19 cellular contexts compared by ENCODE assay signal in genomic region chr1:234265861-234266260, GRCh38.
"Had no signal": no experiment of that assay in that cellular context is flagged by ENCODE, and none has a peak within 500 bp of the region (broad histone marks: within the 10 kb centered on the region; RNA-seq: fewer than 3 reads in every experiment).

No MANE protein-coding gene starts in this region.

- H3K4me3 Mint-ChIP-seq: activated CD4-positive, alpha-beta memory T cell treated with anti-CD3 and anti-CD28 coated beads for 36 hours; activated CD4-positive, alpha-beta T cell treated with anti-CD3 and anti-CD28 coated beads for 36 hours; activated CD8-positive, alpha-beta memory T cell treated with anti-CD3 and anti-CD28 coated beads, Interleukin-2, amount 10 ng/mL, durations not matched to agents 7 days and 5 days; activated naive CD8-positive, alpha-beta T cell treated with anti-CD3 and anti-CD28 coated beads, Interleukin-2, amount 10 ng/mL, durations not matched to agents 7 days and 5 days; effector memory CD8-positive, alpha-beta T cell; naive thymus-derived CD4-positive, alpha-beta T cell had no signal

- ATAC-seq: activated CD4-positive, alpha-beta T cell treated with anti-CD3 and anti-CD28 coated beads for 36 hours; activated CD8-positive, alpha-beta memory T cell treated with anti-CD3 and anti-CD28 coated beads, Interleukin-2, amount 10 ng/mL, durations not matched to agents 7 days and 5 days; effector memory CD8-positive, alpha-beta T cell; foreskin keratinocyte; left cardiac atrium; naive thymus-derived CD4-positive, alpha-beta T cell; pancreas had no signal

- H3K27me3 ChIP-seq: cardiac muscle cell, foreskin keratinocyte, neutrophil, pancreas had no signal

- DNase-seq: activated CD4-positive, alpha-beta memory T cell treated with anti-CD3 and anti-CD28 coated beads for 36 hours; activated CD4-positive, alpha-beta T cell treated with anti-CD3 and anti-CD28 coated beads for 36 hours; activated CD8-positive, alpha-beta memory T cell treated with anti-CD3 and anti-CD28 coated beads, Interleukin-2, amount 10 ng/mL, durations not matched to agents 7 days and 5 days; activated naive CD8-positive, alpha-beta T cell treated with anti-CD3 and anti-CD28 coated beads, Interleukin-2, amount 10 ng/mL, durations not matched to agents 7 days and 5 days; amygdala; dermis blood vessel endothelial cell; effector memory CD8-positive, alpha-beta T cell; foreskin keratinocyte; hippocampal formation; left cardiac atrium; mesenchymal stem cell; naive thymus-derived CD4-positive, alpha-beta T cell; pancreas; stimulated activated naive CD4-positive, alpha-beta T cell; T-helper 2 cell; WERI-Rb-1 had no signal

- H3K4me3 ChIP-seq: cardiac muscle cell, pancreas had no signal

- H3K9me3 ChIP-seq: neutrophil, pancreas had no signal

- H3K36me3 Mint-ChIP-seq: activated CD4-positive, alpha-beta memory T cell treated with anti-CD3 and anti-CD28 coated beads for 36 hours had no signal

- H3K27me3 Mint-ChIP-seq: activated CD8-positive, alpha-beta memory T cell treated with anti-CD3 and anti-CD28 coated beads, Interleukin-2, amount 10 ng/mL, durations not matched to agents 7 days and 5 days; activated naive CD8-positive, alpha-beta T cell treated with anti-CD3 and anti-CD28 coated beads, Interleukin-2, amount 10 ng/mL, durations not matched to agents 7 days and 5 days had no signal

- H3K27ac Mint-ChIP-seq: activated CD4-positive, alpha-beta memory T cell treated with anti-CD3 and anti-CD28 coated beads for 36 hours; activated CD4-positive, alpha-beta T cell treated with anti-CD3 and anti-CD28 coated beads for 36 hours; activated CD8-positive, alpha-beta memory T cell treated with anti-CD3 and anti-CD28 coated beads, Interleukin-2, amount 10 ng/mL, durations not matched to agents 7 days and 5 days; activated naive CD8-positive, alpha-beta T cell treated with anti-CD3 and anti-CD28 coated beads, Interleukin-2, amount 10 ng/mL, durations not matched to agents 7 days and 5 days; effector memory CD8-positive, alpha-beta T cell had no signal

- H3K27ac ChIP-seq: cardiac muscle cell, epithelial cell of prostate, foreskin keratinocyte, neutrophil, pancreas, WERI-Rb-1 had no signal

- H3K36me3 ChIP-seq: cardiac muscle cell, neutrophil, pancreas, WERI-Rb-1 had no signal

- H3K9me3 Mint-ChIP-seq: activated naive CD8-positive, alpha-beta T cell treated with anti-CD3 and anti-CD28 coated beads, Interleukin-2, amount 10 ng/mL, durations not matched to agents 7 days and 5 days; effector memory CD8-positive, alpha-beta T cell; naive thymus-derived CD4-positive, alpha-beta T cell had no signal
